16 cellular contexts compared by ENCODE assay signal in the genomic region with DNA sequence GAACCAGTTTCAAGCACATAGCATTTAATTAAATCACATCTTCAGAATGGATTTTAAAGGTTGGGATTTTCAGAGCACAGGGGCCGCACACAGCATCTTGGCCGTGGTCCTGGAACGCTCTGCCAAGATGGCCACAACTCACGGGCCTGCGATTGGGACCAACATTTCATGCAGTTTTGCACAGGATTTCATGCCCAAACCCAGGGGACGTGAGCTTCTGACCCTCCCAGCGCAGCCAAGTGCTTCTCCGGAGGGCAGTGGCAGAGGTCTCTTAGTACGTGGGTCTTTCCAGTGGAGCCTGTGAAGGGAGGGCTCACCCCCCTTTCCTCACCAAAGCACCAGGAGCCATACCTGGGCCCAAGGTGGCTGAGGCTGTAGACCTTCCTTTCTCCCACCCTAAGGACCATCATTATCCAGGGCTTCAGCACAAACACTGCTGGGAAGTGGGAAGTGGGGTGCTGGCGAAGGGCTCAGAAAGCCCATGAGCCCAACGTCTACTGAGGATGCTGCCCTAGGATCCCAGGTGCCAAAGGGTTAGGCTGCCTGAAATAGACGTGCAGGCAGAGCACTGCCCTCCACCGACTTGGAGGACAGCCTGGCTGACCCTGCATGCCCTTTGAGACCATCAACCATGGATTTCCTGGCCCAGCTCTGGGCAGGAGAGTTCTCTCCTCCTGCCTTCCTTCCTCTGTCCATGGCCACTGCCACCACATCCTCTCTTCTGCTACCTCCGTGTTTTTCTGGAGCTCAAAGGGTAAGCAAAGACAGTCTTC.
DNase-seq lines count a peak whose midpoint lies in the region; ATAC-seq and TF ChIP-seq lines count a peak whose summit lies in the region.
"Had no signal": no experiment of that assay in that cellular context is flagged by ENCODE, and none has a peak within 500 bp of the region (broad histone marks: within the 10 kb centered on the region; RNA-seq: fewer than 3 reads in every experiment).

No MANE protein-coding gene starts in this region.

- H3K27ac ChIP-seq in esophagus muscularis mucosa (replicated peaks in 1 of 4), result peak overlapping the region in 3 of 4 donors; percentile 42 to 82 (median 59)
- H3K27ac ChIP-seq: BLaER1 had no signal

- H3K4me1 ChIP-seq in esophagus muscularis mucosa, result peaks cover 43 to 58% (median 52%) of the 10 kb centered on the region in 4 donors
- H3K4me1 ChIP-seq: BLaER1, Caco-2 had no signal

- no peak for TF ChIP-seq POLR2A in esophagus muscularis mucosa (IDR thresholded peaks at IDR 0.05; ENCODE audit: low read depth)

- peak; percentile 49 for ATAC-seq in Right ventricle myocardium superior (ENCODE audit: poor library complexity)
- ATAC-seq in Right ventricle myocardium inferior, result no peak
- no peak for ATAC-seq in GM21528 (IDR thresholded peaks at IDR 0.05; ENCODE audit: low FRiP score, unreplicated experiment)

- H3K36me3 ChIP-seq in esophagus muscularis mucosa, result no peaks in the 10 kb centered on the region
- H3K36me3 ChIP-seq: BLaER1 had no signal

- intact Hi-C loops in Right ventricle myocardium superior (cut with DNase I) (loop anchor here (10.0 kb wide), 1 partner anchor 221 kb away; no protein-coding TSS in a partner anchor), Right ventricle myocardium inferior (cut with DNase I) (no loop called here), esophagus muscularis mucosa (cut with DNase I) (no loop called here)

- TF ChIP-seq CTCF in esophagus muscularis mucosa (IDR thresholded peaks at IDR 0.05), result no peak
- TF ChIP-seq CTCF in nephron (IDR thresholded peaks at IDR 0.05; ENCODE audit: unreplicated experiment in 3 of 3), result no peak

- no peaks in the 10 kb centered on the region for H3K9me3 ChIP-seq in esophagus muscularis mucosa
- H3K9me3 ChIP-seq: BLaER1, Caco-2 had no signal

- H3K27me3 ChIP-seq in esophagus muscularis mucosa, result no peaks in the 10 kb centered on the region
- H3K27me3 ChIP-seq: BLaER1 had no signal

- peak overlapping the region; percentile 95 to 99 (median 99) for H3K27ac Mint-ChIP-seq in nephron
- H3K27ac Mint-ChIP-seq: CD8-positive, alpha-beta memory T cell; GM23338; IgD-negative memory B cell had no signal

- H3K36me3 Mint-ChIP-seq in nephron (ENCODE audit: low read depth), result no peaks in the 10 kb centered on the region
- H3K36me3 Mint-ChIP-seq: CD8-positive, alpha-beta memory T cell; IgD-negative memory B cell had no signal

- H3K9me3 Mint-ChIP-seq in nephron, result no peaks in the 10 kb centered on the region
- H3K9me3 Mint-ChIP-seq: GM23338, H9 had no signal

- no peak for TF ChIP-seq EP300 in esophagus muscularis mucosa (IDR thresholded peaks at IDR 0.05)

- WGBS in esophagus muscularis mucosa, result 83% methylated on average over 13 of the region's 14 CpGs

- H3K4me1 Mint-ChIP-seq in nephron, result peaks cover 69% of the 10 kb centered on the region
- H3K4me1 Mint-ChIP-seq: CD8-positive, alpha-beta memory T cell had no signal

- no peak overlapping the region for H3K4me3 ChIP-seq in esophagus muscularis mucosa
- H3K4me3 ChIP-seq: BLaER1, GM23338 had no signal

- H3K4me3 Mint-ChIP-seq in nephron, result no peak overlapping the region
- H3K4me3 Mint-ChIP-seq: CD8-positive, alpha-beta memory T cell; GM23338; H9; IgD-negative memory B cell had no signal

- DNase-seq in Right ventricle myocardium superior (peak; percentile 59), Right ventricle myocardium inferior (ENCODE audit: missing footprints) (no peak), esophagus muscularis mucosa (ENCODE audit: extremely low spot score) (peak; percentile 78), NCI-H187 treated with DMSO at 0.1 percent for 48 hours (lab: John Stamatoyannopoulos, UW) (no peak), globus pallidus (ENCODE audit: low spot score) (no peak)
- DNase-seq: 8988T; AML-193; Caco-2; CD8-positive, alpha-beta memory T cell; DMS53; H9 had no signal

- peaks cover 6% of the 10 kb centered on the region for H3K27me3 Mint-ChIP-seq in nephron (ENCODE audit: low read depth)
- H3K27me3 Mint-ChIP-seq: IgD-negative memory B cell had no signal

Comparison
In these comparisons a context has a peak if more than half of its experiments do, and no peak if none do; other contexts are left out.
1. DNase-seq: peak in Right ventricle myocardium superior (single experiment) and esophagus muscularis mucosa (single experiment); none in Right ventricle myocardium inferior (single experiment), NCI-H187 treated with DMSO at 0.1 percent for 48 hours (single experiment) and globus pallidus (single experiment).